In genomic region chr5:140190868-140191209, GRCh38 we compare ENCODE assay signal across 2 cellular contexts.
TF ChIP-seq lines count a peak whose summit lies in the region.

No MANE protein-coding gene starts in this region.

TF ChIP-seq in SK-N-SH, 30 proteins besides CTCF, POLR2A, EP300 and RAD21 (continued from another document):
- no peak for TF ChIP-seq FOSL2 (IDR thresholded peaks at IDR 0.05; ENCODE audit: borderline replicate concordance, low read depth)
- no peak for TF ChIP-seq USF1 (IDR thresholded peaks at IDR 0.05; ENCODE audit: borderline replicate concordance, low read depth)
- TF ChIP-seq JUND (IDR thresholded peaks at IDR 0.05): no peak
- TF ChIP-seq NFIC (IDR thresholded peaks at IDR 0.05; ENCODE audit: borderline replicate concordance): no peak
- TF ChIP-seq TEAD4 (IDR thresholded peaks at IDR 0.05; ENCODE audit: borderline replicate concordance, insufficient read depth): no peak
- no peak for TF ChIP-seq YY1 (IDR thresholded peaks at IDR 0.05; ENCODE audit: low read depth)
- no peak for TF ChIP-seq SMC3 (IDR thresholded peaks at IDR 0.05; ENCODE audit: low read depth, low read length)
TF ChIP-seq in SK-N-SH: peak in this region for 0.

TF ChIP-seq in SK-N-SH treated with all-trans-retinoic acid at 6 μM for 48 hours, 23 proteins besides CTCF, POLR2A, EP300 and RAD21 (continued from another document):
- TF ChIP-seq POU6F1 (CRISPR knock-in tag; IDR thresholded peaks at IDR 0.05; ENCODE audit: borderline replicate concordance, low read depth) (no peak), ZNF70 (CRISPR knock-in tag; IDR thresholded peaks at IDR 0.05) (no peak), SNAI2 (CRISPR knock-in tag; IDR thresholded peaks at IDR 0.05) (no peak), ARNTL (CRISPR knock-in tag; IDR thresholded peaks at IDR 0.05; ENCODE audit: borderline replicate concordance, low read depth) (no peak), ZNF565 (CRISPR knock-in tag; conservative IDR thresholded peaks at IDR 0.05; ENCODE audit: low read depth) (no peak), GLIS3 (CRISPR knock-in tag; IDR thresholded peaks at IDR 0.05) (no peak), ESRRG (CRISPR knock-in tag; IDR thresholded peaks at IDR 0.05) (no peak), CSRNP3 (CRISPR knock-in tag; IDR thresholded peaks at IDR 0.05) (no peak)
